In genomic region chr11:73510106-73510505, GRCh38 we compare ENCODE assay signal across 21 cellular contexts.
DNase-seq lines count a peak whose midpoint lies in the region; ATAC-seq, FAIRE-seq and TF ChIP-seq lines count a peak whose summit lies in the region.
"Had no signal": no experiment of that assay in that cellular context is flagged by ENCODE, and none has a peak within 500 bp of the region (broad histone marks: within the 10 kb centered on the region; RNA-seq: fewer than 3 reads in every experiment).

No MANE protein-coding gene starts in this region.

- H3K79me2 ChIP-seq in SK-N-SH (ENCODE audit: insufficient read depth) = peaks cover 16% of the 10 kb centered on the region; the same call in 1 of the 2 replicates
- H3K79me2 ChIP-seq in K562 (ENCODE audit: control insufficient read depth, insufficient read depth, low read length) = no peaks in the 10 kb centered on the region

- H3K4me1 ChIP-seq in SK-N-SH (ENCODE audit: control insufficient read depth in 1 of 2, insufficient read depth in 2 of 2, low read depth in 1 of 2, low read length in 1 of 2) = peaks cover 0 to 6% of the 10 kb centered on the region in 2 experiments; a peak in 3 of 4 replicates
- no peaks in the 10 kb centered on the region for H3K4me1 ChIP-seq in K562 (replicated peaks in 1 of 2; ENCODE audit: control insufficient read depth in 2 of 2, insufficient read depth in 2 of 2, low read length in 2 of 2)
- H3K4me1 ChIP-seq: BE2C, BLaER1 had no signal

- CTCF ChIA-PET in SK-N-SH (lab: Yijun Ruan, JAX) = interaction anchor here (0.8 to 5.4 kb wide), 7 partner anchors 9 to 159 kb away, joined by 3 to 36 read pairs (median 4); no protein-coding TSS in a partner anchor
- CTCF ChIA-PET in K562 (lab: Yijun Ruan, JAX; ENCODE audit: low intra/inter-chr PET ratio) = no interaction called here
- CTCF ChIA-PET in GM10248 (lab: Yijun Ruan, JAX) = interaction anchor here (1.0 to 2.4 kb wide), 5 partner anchors 11 to 47 kb away, joined by 3 to 10 read pairs (median 5); no protein-coding TSS in a partner anchor

- H2AFZ ChIP-seq in SK-N-SH (ENCODE audit: low read depth) = no peak overlapping the region
- H2AFZ ChIP-seq in K562 (ENCODE audit: low read depth, low read length) = no peak overlapping the region

- H3K27me3 ChIP-seq in SK-N-SH (ENCODE audit: insufficient read depth) (no peaks in the 10 kb centered on the region), K562 (ENCODE audit: control insufficient read depth in 2 of 2, insufficient read depth in 2 of 2, low read length in 2 of 2) (no peaks in the 10 kb centered on the region)
- H3K27me3 ChIP-seq: BE2C, BLaER1 had no signal

- H4K20me1 ChIP-seq in SK-N-SH (ENCODE audit: insufficient read depth) (no peaks in the 10 kb centered on the region), K562 (replicated peaks; ENCODE audit: control insufficient read depth, insufficient read depth, low read length) (no peaks in the 10 kb centered on the region)
- H4K20me1 ChIP-seq: BLaER1 had no signal

- H3F3A ChIP-seq in SK-N-SH (replicated peaks; ENCODE audit: insufficient read depth) = peaks cover 12% of the 10 kb centered on the region

- H3K9ac ChIP-seq in SK-N-SH (no peak overlapping the region), K562 (ENCODE audit: insufficient read depth in 1 of 2, low read depth in 2 of 2, low read length in 2 of 2) (no peak overlapping the region)
- H3K9ac ChIP-seq: BLaER1 had no signal

- no peaks in the 10 kb centered on the region for H3K9me2 ChIP-seq in SK-N-SH

- peak overlapping the region in 1 of 2 experiments; percentile 65; a peak in 1 of 4 replicates for H3K27ac ChIP-seq in SK-N-SH (ENCODE audit: low read depth in 2 of 2, low read length in 1 of 2)
- H3K27ac ChIP-seq in K562 (ENCODE audit: extremely low read depth, low read depth, low read length) = no peak overlapping the region
- H3K27ac ChIP-seq: BLaER1 had no signal

- H3K9me1 ChIP-seq in K562 (ENCODE audit: control insufficient read depth, insufficient read depth, low read length) = no peaks in the 10 kb centered on the region

- H3K4me2 ChIP-seq in SK-N-SH = no peak overlapping the region
- no peak overlapping the region for H3K4me2 ChIP-seq in K562 (ENCODE audit: insufficient read depth, low read length)
- H3K4me2 ChIP-seq: BLaER1 had no signal

- POLR2A ChIA-PET in SK-N-SH (lab: Yijun Ruan, JAX) = no interaction called here
- POLR2A ChIA-PET in K562 (lab: Yijun Ruan, JAX) = interaction anchor here (0.6 kb wide), 1 partner anchor 68 kb away, joined by 3 read pairs; no protein-coding TSS in a partner anchor
- POLR2A ChIA-PET in GM10248 (lab: Yijun Ruan, JAX) = no interaction called here

- no peak for ATAC-seq in K562
- no peak for ATAC-seq in GM21825 (IDR thresholded peaks at IDR 0.05; ENCODE audit: unreplicated experiment)
- ATAC-seq: GM12878 had no signal

- TF ChIP-seq EP300 in SK-N-SH (IDR thresholded peaks at IDR 0.05; ENCODE audit: borderline replicate concordance in 1 of 2, low read depth in 1 of 2, low read length in 1 of 2) = peak in 1 of 2 experiments; percentile 72; a peak in 2 of 4 replicates
- TF ChIP-seq EP300 in K562 (IDR thresholded peaks at IDR 0.05; ENCODE audit: low read length) = no peak

- no peaks in the 10 kb centered on the region for H3K36me3 ChIP-seq in SK-N-SH (replicated peaks in 1 of 2; ENCODE audit: control insufficient read depth in 1 of 2, insufficient read depth in 2 of 2, low read length in 1 of 2)
- no peaks in the 10 kb centered on the region for H3K36me3 ChIP-seq in K562 (ENCODE audit: control insufficient read depth, insufficient read depth, low read length)
- H3K36me3 ChIP-seq: BE2C had no signal

- intact Hi-C loops in K562 (cut with micrococcal nuclease) = no loop called here

- in situ Hi-C loops in K562 (cut with MboI) = no loop called here

- DNase-seq in GM12892 (ENCODE audit: insufficient read length) (no peak), SK-N-SH (peak; percentile 43), K562 (ENCODE audit: extremely low read depth in 1 of 4, low spot score in 3 of 4) (no peak), GM10248 (ENCODE audit: extremely low spot score) (no peak), UCSD-AML1 (lab: John Stamatoyannopoulos, UW; ENCODE audit: unreplicated experiment) (no peak)
- no peak for DNase-seq in activated CD8-positive, alpha-beta memory T cell treated with anti-CD3 and anti-CD28 coated beads, Interleukin-2, amount 50 U/mL, for 4 hours
- DNase-seq: 8988T; ACHN; BE2C; C1 segment of cervical spinal cord; CD4-positive, alpha-beta memory T cell; CD4-positive, CD25-positive, alpha-beta regulatory T cell; CD8-positive, alpha-beta memory T cell; COR-L47; DMS79 treated with DMSO at 0.1 percent for 48 hours; GF-D8 had no signal

- FAIRE-seq in GM12892 (lab: Jason Lieb, UNC) (peak; percentile 30), K562 (lab: Jason Lieb, UNC) (no peak)
- FAIRE-seq: A204.1, G401.6, GM12878 had no signal

- H3K9me3 ChIP-seq in SK-N-SH (no peaks in the 10 kb centered on the region), K562 (replicated peaks; ENCODE audit: control insufficient read depth, insufficient read depth, low read depth, low read length) (no peaks in the 10 kb centered on the region)
- H3K9me3 ChIP-seq: BE2C had no signal

- TF ChIP-seq RAD21 in SK-N-SH (IDR thresholded peaks at IDR 0.05; ENCODE audit: low read length) (no peak; the same call in 1 of the 2 replicates), K562 (CRISPR knock-in tag; conservative IDR thresholded peaks at IDR 0.05 in 1 of 2, IDR thresholded peaks at IDR 0.05 in 1 of 2) (no peak)

- TF ChIP-seq CTCF in SK-N-SH (IDR thresholded peaks at IDR 0.05) (no peak), K562 (IDR thresholded peaks at IDR 0.05 in 2 of 3, conservative IDR thresholded peaks at IDR 0.05 in 1 of 3; ENCODE audit: insufficient read depth in 2 of 3, low read depth in 1 of 3, low read length in 3 of 3) (no peak), GM10248 (IDR thresholded peaks at IDR 0.05; ENCODE audit: control extremely low read depth, extremely low read depth, low read depth, missing control alignments) (no peak)

- 86% methylated on average over 4 of the region's 4 CpGs for WGBS in SK-N-SH (ENCODE audit: low lambda C conversion rate)
- WGBS in K562 (ENCODE audit: insufficient coverage, low coverage, missing lambda C conversion rate) = 11% methylated on average over 4 of the region's 4 CpGs

- BruUV-seq in K562 (replicated peaks; lab: Mats Ljungman, UMichigan) = no TSS peak

- TF ChIP-seq POLR2A in GM12892 (IDR thresholded peaks at IDR 0.05; ENCODE audit: low read depth, low read length) (no peak), K562 (conservative IDR thresholded peaks at IDR 0.05) (no peak)

- no peak overlapping the region for H3K4me3 ChIP-seq in SK-N-SH (ENCODE audit: low read depth in 2 of 2, low read length in 1 of 2)
- H3K4me3 ChIP-seq in K562 = no peak overlapping the region
- H3K4me3 ChIP-seq: BLaER1, GM12878 had no signal

TF ChIP-seq in SK-N-SH, 30 proteins besides CTCF, POLR2A, EP300 and RAD21:
- TF ChIP-seq TAF1 (IDR thresholded peaks at IDR 0.05; ENCODE audit: borderline replicate concordance, low read depth, low read length) (no peak), RCOR1 (IDR thresholded peaks at IDR 0.05; ENCODE audit: low read length) (peak; percentile 47; the same call in 1 of the 2 replicates), YY1 (IDR thresholded peaks at IDR 0.05; ENCODE audit: low read depth) (no peak), RXRA (IDR thresholded peaks at IDR 0.05; ENCODE audit: borderline replicate concordance, low read depth) (no peak), GATA2 (CRISPR knock-in tag; IDR thresholded peaks at IDR 0.05) (peak; percentile 90), USF1 (IDR thresholded peaks at IDR 0.05; ENCODE audit: borderline replicate concordance, low read depth) (peak; percentile 29; the same call in 1 of the 2 replicates), ELF1 (IDR thresholded peaks at IDR 0.05) (no peak), CHD2 (IDR thresholded peaks at IDR 0.05; ENCODE audit: low read length, partially characterized antibody) (peak; percentile 37), POLR2AphosphoS5 (IDR thresholded peaks at IDR 0.05; ENCODE audit: low read depth, low read length) (no peak)
TF ChIP-seq in SK-N-SH: peak in this region for 4.

TF ChIP-seq in K562, 482 proteins besides CTCF, POLR2A, EP300 and RAD21:
- TF ChIP-seq ETV5 (CRISPR knock-in tag; IDR thresholded peaks at IDR 0.05; ENCODE audit: low read depth) (no peak), ZNF780A (CRISPR knock-in tag; IDR thresholded peaks at IDR 0.05) (no peak), TFE3 (CRISPR knock-in tag; IDR thresholded peaks at IDR 0.05) (0 out of 2 replicates have a peak, but pooled peaks have one; percentile 16), HNRNPLL (IDR thresholded peaks at IDR 0.05; ENCODE audit: low read depth, low read length, poor library complexity, severe bottlenecking) (no peak), ZNF12 (CRISPR knock-in tag; IDR thresholded peaks at IDR 0.05) (no peak)
